ENCODE assay signal across 31 cellular contexts in genomic region chr14:40445020-40445419, GRCh38.
DNase-seq lines count a peak whose midpoint lies in the region; ATAC-seq, FAIRE-seq and TF ChIP-seq lines count a peak whose summit lies in the region.
"Had no signal": no experiment of that assay in that cellular context is flagged by ENCODE, and none has a peak within 500 bp of the region (broad histone marks: within the 10 kb centered on the region; RNA-seq: fewer than 3 reads in every experiment).

No MANE protein-coding gene starts in this region.

- no peak overlapping the region for H4K91ac ChIP-seq in IMR-90 (ENCODE audit: insufficient read depth, low read depth, low read length)

- no peak overlapping the region for H2BK20ac ChIP-seq in IMR-90 (ENCODE audit: low read depth, low read length)

- no peak for TF ChIP-seq EP300 in HepG2 (IDR thresholded peaks at IDR 0.05; ENCODE audit: low read depth in 2 of 2, low read length in 2 of 2)
- no peak for TF ChIP-seq EP300 in HepG2 (CRISPR knock-in tag; IDR thresholded peaks at IDR 0.05; ENCODE audit: borderline replicate concordance)

- no peak overlapping the region for H3K56ac ChIP-seq in IMR-90 (ENCODE audit: extremely low read depth, insufficient read depth, low read length)

- no peaks in the 10 kb centered on the region for H3K79me2 ChIP-seq in HepG2 (ENCODE audit: insufficient read depth, low read length)

- intact Hi-C loops in HepG2 (cut with micrococcal nuclease; ENCODE audit: unreplicated experiment) (no loop called here), right lobe of liver (cut with DNase I) (no loop called here), IMR-90 (cut with micrococcal nuclease) (no loop called here)

- CTCF ChIA-PET in HepG2 (lab: Yijun Ruan, JAX; ENCODE audit: low intra/inter-chr PET ratio, low total read pairs) (no interaction called here), IMR-90 (lab: Yijun Ruan, JAX) (no interaction called here), GM10248 (lab: Yijun Ruan, JAX) (no interaction called here)

- H3K4me3 ChIP-seq in HepG2 (replicated peaks in 1 of 3; ENCODE audit: insufficient read depth in 1 of 3, low read depth in 2 of 3, low read length in 3 of 3) (no peak overlapping the region), right lobe of liver (no peak overlapping the region), IMR-90 (ENCODE audit: insufficient read depth, low read depth, low read length) (no peak overlapping the region)
- H3K4me3 ChIP-seq: A549; BLaER1; BLaER1 treated with 17β-estradiol and CSF1 and Interleukin-3, amounts not matched to agents 10 nM and 100 nM had no signal

- no peak overlapping the region for H4K8ac ChIP-seq in IMR-90 (ENCODE audit: low read depth in 2 of 2, low read length in 2 of 2)

- POLR2A ChIA-PET in HepG2 (lab: Yijun Ruan, JAX), result no interaction called here
- POLR2A ChIA-PET in IMR-90 (lab: Charles Lee; ENCODE audit: unreplicated experiment), result no interaction called here
- POLR2A ChIA-PET in GM10248 (lab: Yijun Ruan, JAX), result no interaction called here

- H3K4me2 ChIP-seq in HepG2 (ENCODE audit: low read depth, low read length) (no peak overlapping the region), IMR-90 (ENCODE audit: low read depth, low read length) (no peak overlapping the region)
- H3K4me2 ChIP-seq: A549; BLaER1; BLaER1 treated with 17β-estradiol and CSF1 and Interleukin-3, amounts not matched to agents 10 nM and 100 nM had no signal

- TF ChIP-seq CTCF in HepG2 (CRISPR knock-in tag; IDR thresholded peaks at IDR 0.05) (no peak), right lobe of liver (IDR thresholded peaks at IDR 0.05) (no peak), IMR-90 (conservative IDR thresholded peaks at IDR 0.05; ENCODE audit: low read depth, low read length) (no peak), GM10248 (IDR thresholded peaks at IDR 0.05; ENCODE audit: control extremely low read depth, extremely low read depth, low read depth, missing control alignments) (no peak)

- H3K79me1 ChIP-seq in IMR-90 (ENCODE audit: low read depth in 1 of 2, low read length in 2 of 2), result no peaks in the 10 kb centered on the region

- H3K9me3 ChIP-seq in HepG2 (ENCODE audit: low read length) (peaks cover 78% of the 10 kb centered on the region), right lobe of liver (no peaks in the 10 kb centered on the region), IMR-90 (ENCODE audit: control insufficient read depth, insufficient read depth, low read length) (peaks cover 2% of the 10 kb centered on the region; the same call in 1 of the 2 replicates)
- H3K9me3 ChIP-seq: A549; BE2C; BLaER1; BLaER1 treated with 17β-estradiol and CSF1 and Interleukin-3, amounts not matched to agents 10 nM and 100 nM; Caco-2 had no signal

- BruUV-seq in HepG2 (replicated peaks; lab: Mats Ljungman, UMichigan), result no TSS peak
- no TSS peak for BruUV-seq in IMR-90 (replicated peaks; lab: Mats Ljungman, UMichigan)

- H2BK120ac ChIP-seq in IMR-90 (ENCODE audit: low read depth, low read length), result no peak overlapping the region

- H3K36me3 ChIP-seq in HepG2 (replicated peaks in 1 of 2; ENCODE audit: control insufficient read depth in 1 of 2, insufficient read depth in 2 of 2, low read length in 2 of 2) (no peaks in the 10 kb centered on the region), right lobe of liver (no peaks in the 10 kb centered on the region), IMR-90 (ENCODE audit: control insufficient read depth, insufficient read depth, low read length) (no peaks in the 10 kb centered on the region)
- H3K36me3 ChIP-seq: BE2C; BLaER1; BLaER1 treated with 17β-estradiol and CSF1 and Interleukin-3, amounts not matched to agents 10 nM and 100 nM had no signal

- H3K23ac ChIP-seq in IMR-90 (ENCODE audit: low read depth, low read length), result no peak overlapping the region

- no peak overlapping the region for H3K9ac ChIP-seq in HepG2 (ENCODE audit: insufficient read depth, low read depth, low read length)
- H3K9ac ChIP-seq in IMR-90 (ENCODE audit: low read depth, low read length), result no peak overlapping the region
- H3K9ac ChIP-seq: BLaER1; BLaER1 treated with 17β-estradiol and CSF1 and Interleukin-3, amounts not matched to agents 10 nM and 100 nM had no signal

- dilution Hi-C loops in IMR-90 (cut with HindIII; ENCODE audit: low sequenced_read_pairs, unreplicated experiment), result no loop called here

- no peak overlapping the region for H3K18ac ChIP-seq in IMR-90 (ENCODE audit: low read depth, low read length)

- H3K4me1 ChIP-seq in HepG2 (ENCODE audit: insufficient read depth, low read length) (no peaks in the 10 kb centered on the region), right lobe of liver (no peaks in the 10 kb centered on the region), IMR-90 (ENCODE audit: control insufficient read depth, insufficient read depth, low read length) (no peaks in the 10 kb centered on the region)
- H3K4me1 ChIP-seq: A549; BE2C; BLaER1; BLaER1 treated with 17β-estradiol and CSF1 and Interleukin-3, amounts not matched to agents 10 nM and 100 nM; Caco-2 had no signal

- no peak overlapping the region for H4K5ac ChIP-seq in IMR-90 (ENCODE audit: low read depth, low read length)

- no peaks in the 10 kb centered on the region for H3K9me1 ChIP-seq in IMR-90 (ENCODE audit: insufficient read depth, low read length)

- no peak overlapping the region for H2AK5ac ChIP-seq in IMR-90 (ENCODE audit: low read depth, low read length)

- no peaks in the 10 kb centered on the region for H4K20me1 ChIP-seq in HepG2 (ENCODE audit: insufficient read depth, low read length)
- H4K20me1 ChIP-seq in IMR-90 (ENCODE audit: insufficient read depth, low read length), result no peaks in the 10 kb centered on the region
- H4K20me1 ChIP-seq: BLaER1; BLaER1 treated with 17β-estradiol and CSF1 and Interleukin-3, amounts not matched to agents 10 nM and 100 nM had no signal

- in situ Hi-C loops in HepG2 (cut with HindIII; ENCODE audit: extremely low pct_ligation_motif_present, low pct_unique_long_range_greater_than_20kb), result no loop called here
- in situ Hi-C loops in IMR-90 (cut with MboI; ENCODE audit: low sequenced_read_pairs), result no loop called here

- DNase-seq in HepG2 (ENCODE audit: low spot score) (no peak), right lobe of liver (no peak), IMR-90 (no peak), GM10248 (ENCODE audit: extremely low spot score) (no peak)
- DNase-seq: 8988T; ACHN; AML-193; BE2C; C1 segment of cervical spinal cord; Caco-2; Calu3; CD4-positive, alpha-beta memory T cell; CD4-positive, alpha-beta T cell; CD4-positive, CD25-positive, alpha-beta regulatory T cell; CD8-positive, alpha-beta memory T cell; CD8-positive, alpha-beta T cell; COR-L47; DMS 273 treated with DMSO at 0.1 percent for 48 hours; DMS153; DMS53; DMS79; DMS79 treated with DMSO at 0.1 percent for 48 hours; DND-41; EL had no signal

- no peaks in the 10 kb centered on the region for H3K27me3 ChIP-seq in HepG2 (ENCODE audit: control insufficient read depth in 1 of 2, insufficient read depth in 2 of 2, low read length in 2 of 2)
- no peaks in the 10 kb centered on the region for H3K27me3 ChIP-seq in right lobe of liver
- no peaks in the 10 kb centered on the region for H3K27me3 ChIP-seq in IMR-90 (ENCODE audit: control insufficient read depth, insufficient read depth, low read length)
- H3K27me3 ChIP-seq: BE2C; BLaER1; BLaER1 treated with 17β-estradiol and CSF1 and Interleukin-3, amounts not matched to agents 10 nM and 100 nM had no signal

- no peak overlapping the region for H3K4ac ChIP-seq in IMR-90 (ENCODE audit: low read depth, low read length)

- H3K14ac ChIP-seq in IMR-90 (replicated peaks; ENCODE audit: low read depth, low read length), result no peak overlapping the region

- no peak overlapping the region for H2AFZ ChIP-seq in HepG2 (ENCODE audit: low read length)
- H2AFZ ChIP-seq in IMR-90 (replicated peaks; ENCODE audit: low read length, poor library complexity), result no peak overlapping the region

- TF ChIP-seq POLR2A in HepG2 (IDR thresholded peaks at IDR 0.05; ENCODE audit: insufficient read depth in 1 of 2, low read depth in 2 of 2, low read length in 2 of 2) (no peak), right lobe of liver (IDR thresholded peaks at IDR 0.05) (no peak), IMR-90 (IDR thresholded peaks at IDR 0.05; ENCODE audit: low read depth, low read length) (no peak)

- no peak for ATAC-seq in HepG2
- ATAC-seq in right lobe of liver, result no peak
- ATAC-seq in IMR-90 (ENCODE audit: low read depth), result no peak
- ATAC-seq: A549; CD8-positive, alpha-beta T cell had no signal

- FAIRE-seq in HepG2 (lab: Jason Lieb, UNC), result no peak
- FAIRE-seq: A204.1, A549, D721Med had no signal

- no peak overlapping the region for H2AK9ac ChIP-seq in IMR-90 (replicated peaks; ENCODE audit: low read depth, low read length, poor library complexity)

- TF ChIP-seq RAD21 in HepG2 (CRISPR knock-in tag; IDR thresholded peaks at IDR 0.05) (no peak), IMR-90 (IDR thresholded peaks at IDR 0.05; ENCODE audit: low read length) (no peak)

- 3% methylated on average over 5 of the region's 5 CpGs for WGBS in HepG2 (ENCODE audit: low lambda C conversion rate)
- WGBS in right lobe of liver (ENCODE audit: insufficient coverage, low coverage, low lambda C conversion rate, missing lambda C conversion rate), result 60% methylated on average over 5 of the region's 5 CpGs
- 13% methylated on average over 1 of the region's 5 CpGs; no CpG with 5 or more reads in 1 of the 2 experiments for WGBS in IMR-90 (ENCODE audit: extremely low coverage in 2 of 2, insufficient read length in 1 of 2), 2 experiments

- H3K27ac ChIP-seq in HepG2 (ENCODE audit: extremely low read length, insufficient read depth, low read length) (no peak overlapping the region), right lobe of liver (no peak overlapping the region), IMR-90 (ENCODE audit: insufficient read depth, low read length) (no peak overlapping the region)
- H3K27ac ChIP-seq: 22Rv1; A549; BLaER1; BLaER1 treated with 17β-estradiol and CSF1 and Interleukin-3, amounts not matched to agents 10 nM and 100 nM; C4-2B had no signal

- no peak overlapping the region for H2BK5ac ChIP-seq in IMR-90 (ENCODE audit: low read depth, low read length, poor library complexity, severe bottlenecking)

- no peak overlapping the region for H2BK15ac ChIP-seq in IMR-90 (ENCODE audit: low read depth, low read length)

TF ChIP-seq in HepG2, 621 proteins besides CTCF, POLR2A, EP300 and RAD21:
- TF ChIP-seq MAFF (IDR thresholded peaks at IDR 0.05; ENCODE audit: low read depth, low read length), result peak; percentile 61
- peak; percentile 55 to 74 for TF ChIP-seq MAFK (conservative IDR thresholded peaks at IDR 0.05 in 1 of 2, IDR thresholded peaks at IDR 0.05 in 1 of 2; ENCODE audit: low read length in 2 of 2)
- TF ChIP-seq GPN1 (CRISPR knock-in tag; IDR thresholded peaks at IDR 0.05; ENCODE audit: borderline replicate concordance), result no peak

TF ChIP-seq in IMR-90, 13 proteins besides CTCF, POLR2A, EP300 and RAD21:
- TF ChIP-seq MAFK (IDR thresholded peaks at IDR 0.05; ENCODE audit: low read depth, low read length), result 0 out of 2 replicates have a peak, but pooled peaks have one; percentile 3
- no peak for TF ChIP-seq NFE2L2 (IDR thresholded peaks at IDR 0.05; ENCODE audit: low read depth, low read length)
TF ChIP-seq in IMR-90: peak in this region for 1.
